Comparison of ENCODE assay signal across 20 cellular contexts in genomic region chr5:178365501-178366440, GRCh38.
DNase-seq lines count a peak whose midpoint lies in the region; ATAC-seq and TF ChIP-seq lines count a peak whose summit lies in the region.
"Had no signal": no experiment of that assay in that cellular context is flagged by ENCODE, and none has a peak within 500 bp of the region (broad histone marks: within the 10 kb centered on the region; RNA-seq: fewer than 3 reads in every experiment).

No MANE protein-coding gene starts in this region.

- H3K4me1 ChIP-seq in Caco-2, result no peaks in the 10 kb centered on the region

- no peak for DNase-seq in activated naive CD4-positive, alpha-beta T cell treated with anti-CD3 and anti-CD28 coated beads, Interleukin-2, amount 50 U/mL, for 72 hours (ENCODE audit: low spot score in 2 of 2)
- DNase-seq in activated naive CD4-positive, alpha-beta T cell treated with Interleukin-2 at 50 U/mL for 16 hours, result no peak
- DNase-seq in NCI-H2171 treated with DMSO at 0.1 percent for 48 hours (lab: John Stamatoyannopoulos, UW) (peak; percentile 34), Caco-2 (no peak), D341Med (ENCODE audit: low spot score) (no peak)
- DNase-seq in activated CD4-positive, alpha-beta memory T cell treated with anti-CD3 and anti-CD28 coated beads for 36 hours, result no peak
- DNase-seq: CD8-positive, alpha-beta T cell; GDM1; HCEC 1CT; Kasumi-1; NCI-H1092; NCI-H146; NCI-H2081; NCI-H774; SHP77 treated with DMSO at 0.1 percent for 48 hours had no signal

- H3K36me3 Mint-ChIP-seq in activated naive CD4-positive, alpha-beta T cell treated with anti-CD3 and anti-CD28 coated beads, Interleukin-2, amount 50 U/mL, for 72 hours, result no peaks in the 10 kb centered on the region
- peaks cover 18% of the 10 kb centered on the region for H3K36me3 Mint-ChIP-seq in nephron (ENCODE audit: low read depth)
- no peaks in the 10 kb centered on the region for H3K36me3 Mint-ChIP-seq in Caco-2 (ENCODE audit: insufficient read depth, unreplicated experiment)
- H3K36me3 Mint-ChIP-seq in activated CD4-positive, alpha-beta memory T cell treated with anti-CD3 and anti-CD28 coated beads for 36 hours, result no peaks in the 10 kb centered on the region
- H3K36me3 Mint-ChIP-seq: CD8-positive, alpha-beta T cell; IgD-negative memory B cell had no signal

- no peaks in the 10 kb centered on the region for H3K9me3 Mint-ChIP-seq in activated naive CD4-positive, alpha-beta T cell treated with anti-CD3 and anti-CD28 coated beads, Interleukin-2, amount 50 U/mL, for 72 hours
- H3K9me3 Mint-ChIP-seq in nephron, result peaks cover 5% of the 10 kb centered on the region
- H3K9me3 Mint-ChIP-seq in Caco-2 (ENCODE audit: unreplicated experiment), result peaks cover 16% of the 10 kb centered on the region
- peaks cover 2% of the 10 kb centered on the region for H3K9me3 Mint-ChIP-seq in activated CD4-positive, alpha-beta memory T cell treated with anti-CD3 and anti-CD28 coated beads for 36 hours
- H3K9me3 Mint-ChIP-seq: CD8-positive, alpha-beta T cell had no signal

- H3K4me3 ChIP-seq in Caco-2 (ENCODE audit: low read depth, low read length), result no peak overlapping the region
- H3K4me3 ChIP-seq: MG63 had no signal

- H3K4me1 Mint-ChIP-seq in nephron (peaks cover 76% of the 10 kb centered on the region), Caco-2 (ENCODE audit: low read depth, unreplicated experiment) (peaks cover 7% of the 10 kb centered on the region)
- no peaks in the 10 kb centered on the region for H3K4me1 Mint-ChIP-seq in activated CD4-positive, alpha-beta memory T cell treated with anti-CD3 and anti-CD28 coated beads for 36 hours (ENCODE audit: low read depth)
- H3K4me1 Mint-ChIP-seq: IgD-negative memory B cell had no signal

- H3K4me3 Mint-ChIP-seq in nephron (no peak overlapping the region), Caco-2 (ENCODE audit: unreplicated experiment) (no peak overlapping the region)
- H3K4me3 Mint-ChIP-seq in activated CD4-positive, alpha-beta memory T cell treated with anti-CD3 and anti-CD28 coated beads for 36 hours, result no peak overlapping the region
- H3K4me3 Mint-ChIP-seq: CD8-positive, alpha-beta T cell had no signal

- H3K27me3 ChIP-seq in Caco-2 (replicated peaks; ENCODE audit: control insufficient read depth, insufficient read depth, low read length), result no peaks in the 10 kb centered on the region
- H3K27me3 ChIP-seq: BE2C, MG63 had no signal

- H3K36me3 ChIP-seq in Caco-2 (ENCODE audit: control insufficient read depth, insufficient read depth, low read length), result no peaks in the 10 kb centered on the region
- H3K36me3 ChIP-seq: BE2C had no signal

- TF ChIP-seq CTCF in nephron (IDR thresholded peaks at IDR 0.05; ENCODE audit: unreplicated experiment in 3 of 3) (no peak), Caco-2 (IDR thresholded peaks at IDR 0.05; ENCODE audit: insufficient read depth in 1 of 2, low read depth in 1 of 2, low read length in 1 of 2, severe bottlenecking in 1 of 2, unreplicated experiment in 1 of 2) (no peak)

- CTCF ChIA-PET in Caco-2 (lab: Charles Lee), result interaction anchor here (0.6 kb wide), 1 partner anchor 59 kb away, joined by 3 read pairs; no protein-coding TSS in a partner anchor
- CTCF ChIA-PET in activated CD4-positive, alpha-beta memory T cell treated with anti-CD3 and anti-CD28 coated beads for 36 hours (lab: Charles Lee), result interaction anchor here (0.6 kb wide), 1 partner anchor 15 kb away, joined by 3 read pairs; no protein-coding TSS in a partner anchor

- POLR2A ChIA-PET in Caco-2 (lab: Charles Lee), result no interaction called here
- POLR2A ChIA-PET in activated CD4-positive, alpha-beta memory T cell treated with anti-CD3 and anti-CD28 coated beads for 36 hours (lab: Charles Lee), result no interaction called here

- intact Hi-C loops in Caco-2 (cut with micrococcal nuclease; ENCODE audit: unreplicated experiment), result no loop called here
- intact Hi-C loops in activated CD4-positive, alpha-beta memory T cell treated with anti-CD3 and anti-CD28 coated beads for 36 hours (cut with micrococcal nuclease), result no loop called here

- ATAC-seq in activated naive CD4-positive, alpha-beta T cell treated with anti-CD3 and anti-CD28 coated beads, Interleukin-2, amount 50 U/mL, for 72 hours, result no peak
- ATAC-seq: CD8-positive, alpha-beta T cell; SK-N-SH treated with all-trans-retinoic acid at 6 μM for 48 hours had no signal

- no TSS peak for BruUV-seq in Caco-2 (replicated peaks; lab: Mats Ljungman, UMichigan)

- H3K27me3 Mint-ChIP-seq in nephron (ENCODE audit: low read depth) (peaks cover 17% of the 10 kb centered on the region), Caco-2 (ENCODE audit: insufficient read depth, unreplicated experiment) (peaks cover 29% of the 10 kb centered on the region)
- peaks cover 5% of the 10 kb centered on the region for H3K27me3 Mint-ChIP-seq in activated CD4-positive, alpha-beta memory T cell treated with anti-CD3 and anti-CD28 coated beads for 36 hours

- peak overlapping the region; percentile 37 to 42 for H3K27ac Mint-ChIP-seq in activated naive CD4-positive, alpha-beta T cell treated with anti-CD3 and anti-CD28 coated beads, Interleukin-2, amount 50 U/mL, for 72 hours
- H3K27ac Mint-ChIP-seq in nephron (peak overlapping the region; percentile 69 to 83 (median 76)), Caco-2 (ENCODE audit: unreplicated experiment) (no peak overlapping the region)
- no peak overlapping the region for H3K27ac Mint-ChIP-seq in activated CD4-positive, alpha-beta memory T cell treated with anti-CD3 and anti-CD28 coated beads for 36 hours
- H3K27ac Mint-ChIP-seq: CD8-positive, alpha-beta T cell had no signal

- H3K9me3 ChIP-seq in Caco-2, result peaks cover 2% of the 10 kb centered on the region; the same call in 1 of the 2 replicates
- H3K9me3 ChIP-seq: BE2C had no signal

Comparison
In these comparisons a context has a peak if more than half of its experiments do, and no peak if none do; other contexts are left out.
1. H3K27ac Mint-ChIP-seq: peak in activated naive CD4-positive, alpha-beta T cell treated with anti-CD3 and anti-CD28 coated beads, Interleukin-2, amount 50 U/mL, for 72 hours (2 of 2) and nephron (3 of 3); none in Caco-2 (single experiment) and activated CD4-positive, alpha-beta memory T cell treated with anti-CD3 and anti-CD28 coated beads for 36 hours (single experiment).